ENCODE assay signal across 2 cellular contexts in genomic region chr14:35829449-35829848, GRCh38.
TF ChIP-seq lines count a peak whose summit lies in the region.

No MANE protein-coding gene starts in this region.

TF ChIP-seq in A549, 52 proteins besides CTCF, POLR2A, EP300 and RAD21:
- TF ChIP-seq FOSL2 (IDR thresholded peaks at IDR 0.05): no peak
- TF ChIP-seq FOSL2 (CRISPR knock-in tag; IDR thresholded peaks at IDR 0.05): 0 out of 2 replicates have a peak, but pooled peaks have one; percentile 4
- no peak for TF ChIP-seq NFE2L2 (conservative IDR thresholded peaks at IDR 0.05; ENCODE audit: low read length)

TF ChIP-seq in HEK293, 187 proteins besides CTCF, POLR2A, EP300 and RAD21:
- TF ChIP-seq ZNF416 (tag by site-specific recombination; IDR thresholded peaks at IDR 0.05) (no peak), ZBTB20 (tag by site-specific recombination; IDR thresholded peaks at IDR 0.05) (no peak), ZBTB17 (tag by site-specific recombination; IDR thresholded peaks at IDR 0.05) (no peak), PRDM6 (tag by site-specific recombination; IDR thresholded peaks at IDR 0.05) (0 out of 2 replicates have a peak, but pooled peaks have one; percentile 17), ZNF571 (tag by site-specific recombination; IDR thresholded peaks at IDR 0.05) (no peak)
